In the genomic region with DNA sequence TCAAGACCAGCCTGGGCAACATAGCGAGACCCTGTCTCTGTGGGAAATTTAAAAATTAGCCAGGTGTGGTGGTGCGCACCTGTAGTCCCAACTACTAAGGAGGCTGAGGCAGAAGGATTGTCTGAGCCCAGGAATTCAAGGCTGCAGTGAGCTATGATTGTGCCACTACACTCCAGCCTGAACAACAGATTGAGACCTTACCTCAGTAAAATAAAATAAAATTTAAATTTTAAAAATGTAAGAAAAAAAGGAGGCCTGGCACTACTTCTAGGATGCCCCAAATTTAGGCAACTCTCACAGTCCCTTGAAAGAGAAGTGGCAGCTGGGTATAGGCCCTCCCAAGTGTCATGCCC, we compare ENCODE assay signal across 1 cellular context.
TF ChIP-seq lines count a peak whose summit lies in the region.

No MANE protein-coding gene starts in this region.

TF ChIP-seq in H1, 55 proteins besides CTCF, POLR2A, EP300 and RAD21:
- TF ChIP-seq CTBP2 (IDR thresholded peaks at IDR 0.05; ENCODE audit: borderline replicate concordance, insufficient read depth, insufficient read length, low read length) (no peak), CBX5 (IDR thresholded peaks at IDR 0.05; ENCODE audit: low read depth, low read length) (no peak), SIN3A (conservative IDR thresholded peaks at IDR 0.05 in 1 of 2, IDR thresholded peaks at IDR 0.05 in 1 of 2; ENCODE audit: low read depth in 1 of 2, low read length in 2 of 2) (no peak)
